Comparison of ENCODE assay signal across 10 cellular contexts in genomic region chr2:64831977-64832328, GRCh38.
DNase-seq lines count a peak whose midpoint lies in the region; ATAC-seq and TF ChIP-seq lines count a peak whose summit lies in the region.
"Had no signal": no experiment of that assay in that cellular context is flagged by ENCODE, and none has a peak within 500 bp of the region (broad histone marks: within the 10 kb centered on the region; RNA-seq: fewer than 3 reads in every experiment).

No MANE protein-coding gene starts in this region.

- no peak overlapping the region for H2BK5ac ChIP-seq in mesenchymal stem cell (ENCODE audit: low read depth, low read length, poor library complexity, severe bottlenecking)

- peak overlapping the region; percentile 24 for H4K91ac ChIP-seq in mesenchymal stem cell (ENCODE audit: low read length)

- peak overlapping the region; percentile 71 for H2AK5ac ChIP-seq in mesenchymal stem cell (ENCODE audit: low read length, severe bottlenecking)

- H3K27me3 Mint-ChIP-seq in activated T-helper 17 cell treated with anti-CD3 and anti-CD28 coated beads, Interleukin-2, amount 50 U/mL, for 72 hours: peaks cover 5% of the 10 kb centered on the region
- H3K27me3 Mint-ChIP-seq in type B pancreatic cell: peaks cover 13% of the 10 kb centered on the region

- intact Hi-C loops in heart right ventricle (cut with DNase I) (loop anchor here in 6 of 10 donors (1.0 to 10.0 kb wide), 6 partner anchors 67 to 187 kb away; no protein-coding TSS in a partner anchor), left ventricle myocardium superior (cut with micrococcal nuclease) (no loop called here)

- no peak overlapping the region for H2AFZ ChIP-seq in mesenchymal stem cell (ENCODE audit: low read depth, low read length)

- H2BK15ac ChIP-seq in mesenchymal stem cell (ENCODE audit: low read depth, poor library complexity, severe bottlenecking): no peak overlapping the region

- H3K27ac ChIP-seq in heart right ventricle: peak overlapping the region in 9 of 10 donors; percentile 11 to 87 (median 70)
- H3K27ac ChIP-seq in mesenchymal stem cell (ENCODE audit: low read length, poor library complexity, severe bottlenecking): peak overlapping the region; percentile 68
- H3K27ac ChIP-seq: BLaER1 had no signal

- H3K23ac ChIP-seq in mesenchymal stem cell (ENCODE audit: low read length in 2 of 2): no peak overlapping the region

- peak overlapping the region; percentile 59 for H2BK120ac ChIP-seq in mesenchymal stem cell (ENCODE audit: low read depth, low read length)

- H3K9ac ChIP-seq in mesenchymal stem cell (ENCODE audit: low read length): peak overlapping the region; percentile 84
- H3K9ac ChIP-seq: BLaER1 had no signal

- no peaks in the 10 kb centered on the region for H3K36me3 Mint-ChIP-seq in activated T-helper 17 cell treated with anti-CD3 and anti-CD28 coated beads, Interleukin-2, amount 50 U/mL, for 72 hours (ENCODE audit: low read depth)
- no peaks in the 10 kb centered on the region for H3K36me3 Mint-ChIP-seq in type B pancreatic cell

- H3K4me3 Mint-ChIP-seq in activated T-helper 17 cell treated with anti-CD3 and anti-CD28 coated beads, Interleukin-2, amount 50 U/mL, for 72 hours: peak overlapping the region; percentile 71
- H3K4me3 Mint-ChIP-seq in type B pancreatic cell: no peak overlapping the region

- WGBS in heart right ventricle, 2 donors: 81 to 82% methylated on average over 6 of the region's 6 CpGs
- 90% methylated on average over 6 of the region's 6 CpGs for WGBS in mesenchymal stem cell

- H3K4me1 ChIP-seq in heart right ventricle: peaks cover 0 to 17% (median 11%) of the 10 kb centered on the region in 9 donors
- H3K4me1 ChIP-seq in mesenchymal stem cell (ENCODE audit: control insufficient read depth, insufficient read depth, low read depth, low read length): peaks cover 7% of the 10 kb centered on the region

- H3K14ac ChIP-seq in mesenchymal stem cell (ENCODE audit: low read length in 2 of 2): no peak overlapping the region

- H3K79me1 ChIP-seq in mesenchymal stem cell (replicated peaks; ENCODE audit: low read length, poor library complexity, severe bottlenecking): no peaks in the 10 kb centered on the region

- TF ChIP-seq CTCF in heart right ventricle (IDR thresholded peaks at IDR 0.05): peak in 1 of 9 donors; percentile 7
- TF ChIP-seq CTCF in type B pancreatic cell (conservative IDR thresholded peaks at IDR 0.05): peak; percentile 15

- H3K9me3 ChIP-seq in heart right ventricle (no peaks in the 10 kb centered on the region), mesenchymal stem cell (ENCODE audit: control insufficient read depth, low read length) (no peaks in the 10 kb centered on the region)
- H3K9me3 ChIP-seq: BLaER1 had no signal

- H4K8ac ChIP-seq in mesenchymal stem cell (ENCODE audit: low read length): no peak overlapping the region

- H3K4ac ChIP-seq in mesenchymal stem cell (ENCODE audit: low read depth in 1 of 2, low read length in 2 of 2): no peak overlapping the region

- peaks cover 5% of the 10 kb centered on the region for H3K9me3 Mint-ChIP-seq in activated T-helper 17 cell treated with anti-CD3 and anti-CD28 coated beads, Interleukin-2, amount 50 U/mL, for 72 hours
- peaks cover 4% of the 10 kb centered on the region for H3K9me3 Mint-ChIP-seq in type B pancreatic cell

- peak overlapping the region in 1 of 2 experiments; percentile 63 for H2BK12ac ChIP-seq in mesenchymal stem cell (ENCODE audit: low read length in 2 of 2)

- H3K4me1 Mint-ChIP-seq in activated T-helper 17 cell treated with anti-CD3 and anti-CD28 coated beads, Interleukin-2, amount 50 U/mL, for 72 hours: peaks cover 7% of the 10 kb centered on the region
- H3K4me1 Mint-ChIP-seq in type B pancreatic cell (ENCODE audit: unreplicated experiment): peaks cover 16% of the 10 kb centered on the region

- no peak overlapping the region for H3K4me3 ChIP-seq in heart right ventricle
- H3K4me3 ChIP-seq in mesenchymal stem cell (ENCODE audit: insufficient read depth in 1 of 2, low read depth in 1 of 2, low read length in 2 of 2): no peak overlapping the region
- H3K4me3 ChIP-seq: BLaER1 had no signal

- H3K27me3 ChIP-seq in heart right ventricle (no peaks in the 10 kb centered on the region), mesenchymal stem cell (ENCODE audit: control insufficient read depth in 1 of 2, insufficient read depth in 1 of 2, low read length in 2 of 2) (no peaks in the 10 kb centered on the region)
- H3K27me3 ChIP-seq: BLaER1 had no signal

- DNase-seq in heart right ventricle (no peak), left ventricle myocardium superior (no peak), mesenchymal stem cell (no peak), type B pancreatic cell (ENCODE audit: extremely low spot score, unreplicated experiment) (no peak), iPS-NIHi11 (ENCODE audit: low spot score) (no peak)
- DNase-seq: SHP77 treated with DMSO at 0.1 percent for 48 hours had no signal

- ATAC-seq in heart right ventricle (no peak), left ventricle myocardium superior (no peak), GM18858 (IDR thresholded peaks at IDR 0.05; ENCODE audit: unreplicated experiment) (no peak), GM19397 (IDR thresholded peaks at IDR 0.05; ENCODE audit: unreplicated experiment) (no peak)
- ATAC-seq in activated T-helper 17 cell treated with anti-CD3 and anti-CD28 coated beads, Interleukin-2, amount 50 U/mL, for 72 hours (replicated peaks): no peak

- H3K18ac ChIP-seq in mesenchymal stem cell (ENCODE audit: low read depth in 1 of 2, low read length in 2 of 2): peak overlapping the region; percentile 28 to 81

- H3K27ac Mint-ChIP-seq in activated T-helper 17 cell treated with anti-CD3 and anti-CD28 coated beads, Interleukin-2, amount 50 U/mL, for 72 hours: peak overlapping the region; percentile 90
- no peak overlapping the region for H3K27ac Mint-ChIP-seq in type B pancreatic cell

- H3K36me3 ChIP-seq in heart right ventricle: no peaks in the 10 kb centered on the region
- no peaks in the 10 kb centered on the region for H3K36me3 ChIP-seq in mesenchymal stem cell (ENCODE audit: control insufficient read depth in 1 of 2, insufficient read depth in 2 of 2, low read depth in 1 of 2, low read length in 2 of 2)
- H3K36me3 ChIP-seq: BLaER1 had no signal

- no peak overlapping the region for H3K4me2 ChIP-seq in mesenchymal stem cell (ENCODE audit: low read length, poor library complexity, severe bottlenecking)
- H3K4me2 ChIP-seq: BLaER1 had no signal
